Comparison of ENCODE assay signal across 8 cellular contexts in genomic region chr4:110193822-110194761, GRCh38. TPM values are rescaled to one million over a fixed set of nuclear protein-coding genes. Genes with fewer than 3 reads are reported as not detected.
A peak's percentile ranks its signal among the peaks of the same experiment; 100 is the strongest.
DNase-seq lines count a peak whose midpoint lies in the region; TF ChIP-seq lines count a peak whose summit lies in the region.

No MANE protein-coding gene starts in this region.

- CTCF ChIA-PET in OCI-LY7 (lab: Charles Lee; ENCODE audit: unreplicated experiment): interaction anchor here (0.6 kb wide), 1 partner anchor 288 kb away, joined by 3 read pairs; no protein-coding TSS in a partner anchor

- in situ Hi-C loops in Caki2 (cut with HindIII; ENCODE audit: low pct_unique_long_range_greater_than_20kb, low sequenced_read_pairs): no loop called here

- peaks cover 52% of the 10 kb centered on the region for H3K4me1 Mint-ChIP-seq in activated T-helper 1 cell treated with anti-CD3 and anti-CD28 coated beads, Interleukin-12 subunit alpha, Interleukin-12 subunit beta, Interleukin-2, Interleukin-4 antibody, amounts not matched to agents 30 ng/mL and 10 ng/mL and 1 ng/mL, durations not matched to agents 14 hours and 24 hours and 36 hours (ENCODE audit: low read depth)

- no peaks in the 10 kb centered on the region for H3K9me2 ChIP-seq in OCI-LY7 (ENCODE audit: insufficient read depth, low read length)

- DNase-seq in Caki2 (ENCODE audit: low read depth) (peak; percentile 90), GM20000 (ENCODE audit: low spot score) (peak; percentile 86), HK-2 (ENCODE audit: unreplicated experiment) (peak; percentile 67), OCI-LY7 (ENCODE audit: low spot score) (peak; percentile 92), fibroblast of pulmonary artery (ENCODE audit: low read depth) (peak; percentile 98)
- DNase-seq in activated T-helper 1 cell treated with anti-CD3 and anti-CD28 coated beads, Interleukin-12 subunit alpha, Interleukin-12 subunit beta, Interleukin-2, Interleukin-4 antibody, amounts not matched to agents 30 ng/mL and 10 ng/mL and 1 ng/mL, durations not matched to agents 14 hours and 24 hours and 36 hours (ENCODE audit: low spot score): peak; percentile 77

- H3K36me3 Mint-ChIP-seq in activated T-helper 1 cell treated with anti-CD3 and anti-CD28 coated beads, Interleukin-12 subunit alpha, Interleukin-12 subunit beta, Interleukin-2, Interleukin-4 antibody, amounts not matched to agents 30 ng/mL and 10 ng/mL and 1 ng/mL, durations not matched to agents 14 hours and 24 hours and 36 hours (ENCODE audit: low read depth): peaks cover 24% of the 10 kb centered on the region

- peak overlapping the region; percentile 89 for H3K4me2 ChIP-seq in OCI-LY7 (ENCODE audit: low read length)

- TSS peak; percentile 97 for BruUV-seq in OCI-LY7 (replicated peaks; lab: Mats Ljungman, UMichigan)

- peak overlapping the region; percentile 80 for H3K4me3 ChIP-seq in OCI-LY7 (ENCODE audit: low read depth, low read length, poor library complexity, severe bottlenecking)
- H3K4me3 ChIP-seq in fibroblast of pulmonary artery (replicated peaks; ENCODE audit: low read depth, low read length): no peak overlapping the region
- H3K4me3 ChIP-seq in neuron (ENCODE audit: low read length): peak overlapping the region; percentile 15

- H3K27ac ChIP-seq in OCI-LY7 (ENCODE audit: low read depth, low read length, poor library complexity, severe bottlenecking) (peak overlapping the region; percentile 84), temporal lobe (ENCODE audit: low read depth, low read length) (peak overlapping the region; percentile 44)

- H3K36me3 ChIP-seq in OCI-LY7 (ENCODE audit: insufficient read depth, low read length) (peaks cover 32% of the 10 kb centered on the region), neuron (ENCODE audit: insufficient read depth, low read length) (peaks cover 10% of the 10 kb centered on the region)

- intact Hi-C loops in OCI-LY7 (cut with micrococcal nuclease; ENCODE audit: unreplicated experiment): loop anchor here (10.0 kb wide), 5 partner anchors 321 to 629 kb away; partner anchors contain the start of genes CASP6, GAR1 and MCUB
- intact Hi-C loops in activated T-helper 1 cell treated with anti-CD3 and anti-CD28 coated beads, Interleukin-12 subunit alpha, Interleukin-12 subunit beta, Interleukin-2, Interleukin-4 antibody, amounts not matched to agents 30 ng/mL and 10 ng/mL and 1 ng/mL, durations not matched to agents 14 hours and 24 hours and 36 hours (cut with micrococcal nuclease): loop anchor here (1.0 to 10.0 kb wide), 2 partner anchors 29 to 1569 kb away; partner anchors contain the start of gene RPL34

- H2AFZ ChIP-seq in OCI-LY7 (ENCODE audit: low read length) (peak overlapping the region; percentile 13; the same call in 1 of the 2 replicates), neuron (ENCODE audit: low read depth, low read length) (no peak overlapping the region)

- H3K9me3 ChIP-seq in OCI-LY7 (ENCODE audit: low read length) (no peaks in the 10 kb centered on the region), neuron (ENCODE audit: low read length) (no peaks in the 10 kb centered on the region)

- peak overlapping the region; percentile 85 for H3K27ac Mint-ChIP-seq in activated T-helper 1 cell treated with anti-CD3 and anti-CD28 coated beads, Interleukin-12 subunit alpha, Interleukin-12 subunit beta, Interleukin-2, Interleukin-4 antibody, amounts not matched to agents 30 ng/mL and 10 ng/mL and 1 ng/mL, durations not matched to agents 14 hours and 24 hours and 36 hours

- TF ChIP-seq CTCF in GM20000 (IDR thresholded peaks at IDR 0.05; ENCODE audit: extremely low read depth, missing control alignments): no peak
- no peak for TF ChIP-seq CTCF in OCI-LY7 (conservative IDR thresholded peaks at IDR 0.05; ENCODE audit: low read length)
- TF ChIP-seq CTCF in fibroblast of pulmonary artery (IDR thresholded peaks at IDR 0.05; ENCODE audit: low read length, missing control alignments): no peak

- POLR2A ChIA-PET in OCI-LY7 (lab: Charles Lee): interaction anchor here (0.6 to 1.7 kb wide), 7 partner anchors 9 to 19 kb away, joined by 3 to 9 read pairs (median 3); no protein-coding TSS in a partner anchor

- peak overlapping the region; percentile 50 for H3K4me3 Mint-ChIP-seq in activated T-helper 1 cell treated with anti-CD3 and anti-CD28 coated beads, Interleukin-12 subunit alpha, Interleukin-12 subunit beta, Interleukin-2, Interleukin-4 antibody, amounts not matched to agents 30 ng/mL and 10 ng/mL and 1 ng/mL, durations not matched to agents 14 hours and 24 hours and 36 hours

- H3K4me1 ChIP-seq in OCI-LY7 (ENCODE audit: insufficient read depth, low read length, poor library complexity, severe bottlenecking) (peaks cover 34% of the 10 kb centered on the region), neuron (ENCODE audit: insufficient read depth, low read length) (peaks cover 33% of the 10 kb centered on the region)

- H3K27me3 ChIP-seq in neuron (ENCODE audit: insufficient read depth, low read length): no peaks in the 10 kb centered on the region

- peaks cover 51% of the 10 kb centered on the region; the same call in 1 of the 2 replicates for H3K79me2 ChIP-seq in OCI-LY7 (ENCODE audit: insufficient read depth, low read depth, low read length)

- no peaks in the 10 kb centered on the region for H3K9me3 Mint-ChIP-seq in activated T-helper 1 cell treated with anti-CD3 and anti-CD28 coated beads, Interleukin-12 subunit alpha, Interleukin-12 subunit beta, Interleukin-2, Interleukin-4 antibody, amounts not matched to agents 30 ng/mL and 10 ng/mL and 1 ng/mL, durations not matched to agents 14 hours and 24 hours and 36 hours

- no peaks in the 10 kb centered on the region for H4K20me1 ChIP-seq in OCI-LY7 (ENCODE audit: insufficient read depth, low read length)

- H3K27me3 Mint-ChIP-seq in activated T-helper 1 cell treated with anti-CD3 and anti-CD28 coated beads, Interleukin-12 subunit alpha, Interleukin-12 subunit beta, Interleukin-2, Interleukin-4 antibody, amounts not matched to agents 30 ng/mL and 10 ng/mL and 1 ng/mL, durations not matched to agents 14 hours and 24 hours and 36 hours (ENCODE audit: insufficient read depth): peaks cover 2% of the 10 kb centered on the region

RNA-seq across cellular contexts. Expression of gene ELOVL6, which starts 4.3 kb away (rescaled TPM):
- 22.4 and 23.8 TPM in 2 replicates for total RNA-seq in Caki2 (2014; rRNA removed; shearing (Covaris generic); ENCODE audit: low replicate concordance)
- total RNA-seq in OCI-LY7 (2014; rRNA removed; shearing (Covaris generic)): 12.6 and 14.5 TPM in 2 replicates
- total RNA-seq in OCI-LY7 (2022) (45.5 and 45.6 TPM in 2 replicates), temporal lobe (38.1 TPM)
- total RNA-seq in activated T-helper 1 cell treated with anti-CD3 and anti-CD28 coated beads, Interleukin-12 subunit alpha, Interleukin-12 subunit beta, Interleukin-2, Interleukin-4 antibody, amounts not matched to agents 30 ng/mL and 10 ng/mL and 1 ng/mL, durations not matched to agents 14 hours and 24 hours and 36 hours: 17.0 and 19.1 TPM in 2 replicates
